30 cellular contexts compared by ENCODE assay signal in the genomic region with DNA sequence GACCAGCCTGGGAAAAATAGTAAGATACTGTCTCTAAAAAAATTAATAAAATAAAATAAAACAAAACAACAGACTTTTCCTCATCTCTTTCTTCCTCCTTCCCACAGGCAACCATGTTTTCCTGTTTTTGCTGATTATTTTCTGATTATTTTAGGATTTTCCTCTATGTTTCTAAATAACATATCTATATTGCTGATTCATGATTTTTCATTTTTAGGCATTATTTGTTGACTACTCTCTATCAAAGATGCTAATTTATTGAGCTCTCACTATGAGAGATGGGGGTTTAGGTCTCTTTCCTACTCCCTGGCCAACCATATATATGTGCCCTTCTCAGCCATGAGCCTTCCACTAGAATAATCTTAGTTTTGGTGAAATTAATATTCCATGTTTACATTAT. TPM values are rescaled to one million over a fixed set of nuclear protein-coding genes. Genes with fewer than 3 reads are reported as not detected.
DNase-seq lines count a peak whose midpoint lies in the region; ATAC-seq, FAIRE-seq and TF ChIP-seq lines count a peak whose summit lies in the region.
"Had no signal": no experiment of that assay in that cellular context is flagged by ENCODE, and none has a peak within 500 bp of the region (broad histone marks: within the 10 kb centered on the region; RNA-seq: fewer than 3 reads in every experiment).

No MANE protein-coding gene starts in this region.

- CTCF ChIA-PET in HepG2 (lab: Yijun Ruan, JAX; ENCODE audit: low intra/inter-chr PET ratio, low total read pairs): no interaction called here
- CTCF ChIA-PET in K562 (lab: Yijun Ruan, JAX; ENCODE audit: low intra/inter-chr PET ratio): no interaction called here

- no peak for TF ChIP-seq CTCF in HepG2 (CRISPR knock-in tag; IDR thresholded peaks at IDR 0.05)
- TF ChIP-seq CTCF in right lobe of liver (IDR thresholded peaks at IDR 0.05): no peak
- no peak for TF ChIP-seq CTCF in K562 (IDR thresholded peaks at IDR 0.05 in 2 of 3, conservative IDR thresholded peaks at IDR 0.05 in 1 of 3; ENCODE audit: insufficient read depth in 2 of 3, low read depth in 1 of 3, low read length in 3 of 3)

- no peak for FAIRE-seq in HepG2 (lab: Jason Lieb, UNC)
- FAIRE-seq in K562 (lab: Jason Lieb, UNC): no peak
- FAIRE-seq: GM12878, GM12892, GM18507 had no signal

- H3K27ac ChIP-seq in HepG2 (ENCODE audit: extremely low read length, insufficient read depth, low read length): no peak overlapping the region
- H3K27ac ChIP-seq in right lobe of liver: no peak overlapping the region
- H3K27ac ChIP-seq in K562 (ENCODE audit: extremely low read depth, low read depth, low read length): no peak overlapping the region
- H3K27ac ChIP-seq: 22Rv1, BLaER1 had no signal

- H3K27ac Mint-ChIP-seq in activated T-cell treated with anti-CD3 and anti-CD28 coated beads, Interleukin-2, amount 50 U/mL, for 72 hours: no peak overlapping the region
- H3K27ac Mint-ChIP-seq: CD14-positive monocyte; CD4-positive, alpha-beta memory T cell; CD8-positive, alpha-beta memory T cell had no signal

- H2AFZ ChIP-seq in HepG2 (ENCODE audit: low read length) (no peak overlapping the region), K562 (ENCODE audit: low read depth, low read length) (no peak overlapping the region)

- no peak overlapping the region for H3K9ac ChIP-seq in HepG2 (ENCODE audit: insufficient read depth, low read depth, low read length)
- H3K9ac ChIP-seq in K562 (ENCODE audit: insufficient read depth in 1 of 2, low read depth in 2 of 2, low read length in 2 of 2): no peak overlapping the region
- H3K9ac ChIP-seq: BLaER1 had no signal

- no peak overlapping the region for H3K4me3 Mint-ChIP-seq in activated T-cell treated with anti-CD3 and anti-CD28 coated beads, Interleukin-2, amount 50 U/mL, for 72 hours
- H3K4me3 Mint-ChIP-seq: CD14-positive monocyte; CD4-positive, alpha-beta memory T cell; CD4-positive, CD25-positive, alpha-beta regulatory T cell; CD8-positive, alpha-beta memory T cell had no signal

- no peaks in the 10 kb centered on the region for H3K4me1 Mint-ChIP-seq in activated T-cell treated with anti-CD3 and anti-CD28 coated beads, Interleukin-2, amount 50 U/mL, for 72 hours (ENCODE audit: low read depth)
- H3K4me1 Mint-ChIP-seq: CD14-positive monocyte; CD4-positive, alpha-beta memory T cell; CD4-positive, CD25-positive, alpha-beta regulatory T cell; CD8-positive, alpha-beta memory T cell had no signal

- H3K27me3 Mint-ChIP-seq in activated T-cell treated with anti-CD3 and anti-CD28 coated beads, Interleukin-2, amount 50 U/mL, for 72 hours (ENCODE audit: low read depth): no peaks in the 10 kb centered on the region

- no peaks in the 10 kb centered on the region for H3K36me3 ChIP-seq in HepG2 (replicated peaks in 1 of 2; ENCODE audit: control insufficient read depth in 1 of 2, insufficient read depth in 2 of 2, low read length in 2 of 2)
- no peaks in the 10 kb centered on the region for H3K36me3 ChIP-seq in right lobe of liver
- no peaks in the 10 kb centered on the region for H3K36me3 ChIP-seq in K562 (ENCODE audit: control insufficient read depth, insufficient read depth, low read length)
- H3K36me3 ChIP-seq: BE2C, BLaER1 had no signal

- ATAC-seq in HepG2: no peak
- ATAC-seq in right lobe of liver: no peak
- ATAC-seq in K562: no peak
- no peak for ATAC-seq in activated T-cell treated with anti-CD3 and anti-CD28 coated beads, Interleukin-2, amount 50 U/mL, for 72 hours (replicated peaks in 1 of 2)
- ATAC-seq: GM12878 had no signal

- in situ Hi-C loops in HepG2 (cut with HindIII; ENCODE audit: extremely low pct_ligation_motif_present, low pct_unique_long_range_greater_than_20kb) (no loop called here), K562 (cut with MboI) (no loop called here)

- POLR2A ChIA-PET in HepG2 (lab: Yijun Ruan, JAX) (no interaction called here), K562 (lab: Yijun Ruan, JAX) (no interaction called here)

- H4K20me1 ChIP-seq in HepG2 (ENCODE audit: insufficient read depth, low read length) (no peaks in the 10 kb centered on the region), K562 (replicated peaks; ENCODE audit: control insufficient read depth, insufficient read depth, low read length) (no peaks in the 10 kb centered on the region)
- H4K20me1 ChIP-seq: BLaER1 had no signal

- TF ChIP-seq EP300 in HepG2 (IDR thresholded peaks at IDR 0.05; ENCODE audit: low read depth in 2 of 2, low read length in 2 of 2) (no peak), HepG2 (CRISPR knock-in tag; IDR thresholded peaks at IDR 0.05; ENCODE audit: borderline replicate concordance) (no peak), K562 (IDR thresholded peaks at IDR 0.05; ENCODE audit: low read length) (no peak)

- TF ChIP-seq POLR2A in HepG2 (IDR thresholded peaks at IDR 0.05; ENCODE audit: insufficient read depth in 1 of 2, low read depth in 2 of 2, low read length in 2 of 2) (no peak), right lobe of liver (IDR thresholded peaks at IDR 0.05) (no peak), K562 (conservative IDR thresholded peaks at IDR 0.05) (no peak)

- peaks cover 0 to 1% of the 10 kb centered on the region in 2 donors for H3K36me3 Mint-ChIP-seq in activated T-cell treated with anti-CD3 and anti-CD28 coated beads, Interleukin-2, amount 50 U/mL, for 72 hours (ENCODE audit: insufficient read depth in 2 of 2)
- H3K36me3 Mint-ChIP-seq: CD14-positive monocyte; CD4-positive, alpha-beta memory T cell; CD4-positive, CD25-positive, alpha-beta regulatory T cell; CD8-positive, alpha-beta memory T cell had no signal

- intact Hi-C loops in HepG2 (cut with micrococcal nuclease; ENCODE audit: unreplicated experiment) (no loop called here), right lobe of liver (cut with DNase I) (no loop called here), K562 (cut with micrococcal nuclease) (no loop called here)

- H3K79me2 ChIP-seq in HepG2 (ENCODE audit: insufficient read depth, low read length) (no peaks in the 10 kb centered on the region), K562 (ENCODE audit: control insufficient read depth, insufficient read depth, low read length) (no peaks in the 10 kb centered on the region)

- DNase-seq in HepG2 (ENCODE audit: low spot score) (no peak), right lobe of liver (no peak), K562 (ENCODE audit: extremely low read depth in 1 of 4, low spot score in 3 of 4) (no peak), cerebellar cortex (ENCODE audit: low spot score) (no peak)
- DNase-seq in activated T-cell treated with anti-CD3 and anti-CD28 coated beads, Interleukin-2, amount 50 U/mL, for 72 hours: no peak
- DNase-seq: ACHN; BE2C; C1 segment of cervical spinal cord; CD4-positive, alpha-beta memory T cell; CD4-positive, CD25-positive, alpha-beta regulatory T cell; CD8-positive, alpha-beta memory T cell; COR-L47; DMS 273 treated with DMSO at 0.1 percent for 48 hours; DMS153; DMS53; DMS79; DND-41; EL; GDM1 had no signal

- H3K4me3 ChIP-seq in HepG2 (replicated peaks in 1 of 3; ENCODE audit: insufficient read depth in 1 of 3, low read depth in 2 of 3, low read length in 3 of 3) (no peak overlapping the region), right lobe of liver (no peak overlapping the region), K562 (no peak overlapping the region)
- H3K4me3 ChIP-seq: BLaER1, GM12878 had no signal

- no peak overlapping the region for H3K4me2 ChIP-seq in HepG2 (ENCODE audit: low read depth, low read length)
- no peak overlapping the region for H3K4me2 ChIP-seq in K562 (ENCODE audit: insufficient read depth, low read length)
- H3K4me2 ChIP-seq: BLaER1 had no signal

- no peak for TF ChIP-seq RAD21 in HepG2 (CRISPR knock-in tag; IDR thresholded peaks at IDR 0.05)
- TF ChIP-seq RAD21 in K562 (CRISPR knock-in tag; conservative IDR thresholded peaks at IDR 0.05 in 1 of 2, IDR thresholded peaks at IDR 0.05 in 1 of 2): no peak

- no TSS peak for BruUV-seq in HepG2 (replicated peaks; lab: Mats Ljungman, UMichigan)
- no TSS peak for BruUV-seq in K562 (replicated peaks; lab: Mats Ljungman, UMichigan)

- H3K27me3 ChIP-seq in HepG2 (ENCODE audit: control insufficient read depth in 1 of 2, insufficient read depth in 2 of 2, low read length in 2 of 2) (no peaks in the 10 kb centered on the region; a peak in 1 of 5 replicates), right lobe of liver (no peaks in the 10 kb centered on the region), K562 (ENCODE audit: control insufficient read depth in 2 of 2, insufficient read depth in 2 of 2, low read length in 2 of 2) (no peaks in the 10 kb centered on the region)
- H3K27me3 ChIP-seq: BE2C, BLaER1 had no signal

- no peaks in the 10 kb centered on the region for H3K9me3 ChIP-seq in HepG2 (ENCODE audit: low read length)
- H3K9me3 ChIP-seq in right lobe of liver: no peaks in the 10 kb centered on the region
- H3K9me3 ChIP-seq in K562 (replicated peaks; ENCODE audit: control insufficient read depth, insufficient read depth, low read depth, low read length): no peaks in the 10 kb centered on the region
- H3K9me3 ChIP-seq: BE2C, BLaER1 had no signal

- H3K4me1 ChIP-seq in HepG2 (ENCODE audit: insufficient read depth, low read length) (no peaks in the 10 kb centered on the region), right lobe of liver (no peaks in the 10 kb centered on the region), K562 (replicated peaks in 1 of 2; ENCODE audit: control insufficient read depth in 2 of 2, insufficient read depth in 2 of 2, low read length in 2 of 2) (no peaks in the 10 kb centered on the region)
- H3K4me1 ChIP-seq: BE2C, BLaER1 had no signal

- no peaks in the 10 kb centered on the region for H3K9me1 ChIP-seq in K562 (ENCODE audit: control insufficient read depth, insufficient read depth, low read length)

- H3K9me3 Mint-ChIP-seq in activated T-cell treated with anti-CD3 and anti-CD28 coated beads, Interleukin-2, amount 50 U/mL, for 72 hours: peaks cover 0 to 4% of the 10 kb centered on the region in 2 donors
- H3K9me3 Mint-ChIP-seq: CD4-positive, CD25-positive, alpha-beta regulatory T cell had no signal

RNA-seq across cellular contexts. Expression of a gene that starts 45.4 kb away (rescaled TPM):
- total RNA-seq in HepG2 (2016; rRNA removed; fragmentation: Illumina TruSeq; extraction: Trizol) (not detected in 2 replicates), right lobe of liver (not detected), K562 (2014; rRNA removed) (not detected in 2 replicates), K562 (2014; rRNA removed; fragmentation: Illumina TruSeq; extraction: Trizol) (not detected in 2 replicates), K562 (2015; rRNA removed; fragmentation: Illumina TruSeq; extraction: Trizol) (not detected in 2 replicates), K562 (2021) (not detected in 2 replicates)
- total RNA-seq in HepG2 (2016; cell fraction: cytosol; rRNA removed; fragmentation: Illumina TruSeq; extraction: Trizol; ENCODE audit: low read depth): not detected in 2 replicates
- total RNA-seq in HepG2 (2016; cell fraction: insoluble cytoplasmic fraction; rRNA removed; fragmentation: Illumina TruSeq; extraction: Trizol): not detected in 2 replicates
- total RNA-seq in HepG2 (2016; cell fraction: membrane; rRNA removed; fragmentation: Illumina TruSeq; extraction: Trizol): not detected in 2 replicates
- total RNA-seq in HepG2 (2016; cell fraction: nucleus; rRNA removed; fragmentation: Illumina TruSeq; extraction: Trizol): not detected in 2 replicates
- polyA plus RNA-seq in HepG2 (2011; rRNA removed) (not detected in 2 replicates), K562 (2011; rRNA removed) (not detected in 2 replicates), K562 (2014; fragmentation: Illumina TruSeq; extraction: Trizol) (not detected in 2 replicates), K562 (2014; fragmentation: Nextera tagmentation; extraction: Ambion mirVana) (not detected), K562 (2014; rRNA removed) (0.08 TPM in 1 of 2 replicates, not detected in the other)
- polyA plus RNA-seq in HepG2 (2011; cell fraction: cytosol; rRNA removed): not detected in 2 replicates
- polyA plus RNA-seq in HepG2 (2011; cell fraction: nucleus; rRNA removed): not detected in 2 replicates
- not detected in 2 replicates for polyA plus RNA-seq in HepG2 (2012)
- not detected in 2 replicates for polyA plus RNA-seq in HepG2 (2016; cell fraction: cytosol; fragmentation: Illumina TruSeq; extraction: Trizol; ENCODE audit: low read depth)
- polyA plus RNA-seq in HepG2 (2016; cell fraction: insoluble cytoplasmic fraction; fragmentation: Illumina TruSeq; extraction: Trizol; ENCODE audit: low read depth): not detected in 2 replicates
- not detected in 2 replicates for polyA plus RNA-seq in HepG2 (2016; cell fraction: membrane; fragmentation: Illumina TruSeq; extraction: Trizol; ENCODE audit: low read depth)
- not detected in 2 replicates for polyA plus RNA-seq in HepG2 (2016; cell fraction: nucleus; fragmentation: Illumina TruSeq; extraction: Trizol; ENCODE audit: insufficient read depth, low read depth)
- not detected in 2 replicates for polyA minus RNA-seq in HepG2 (2011; rRNA and poly(A)+ RNA removed; ENCODE audit: low replicate concordance)
- polyA minus RNA-seq in HepG2 (2011; cell fraction: cytosol; rRNA and poly(A)+ RNA removed): not detected in 2 replicates
- polyA minus RNA-seq in HepG2 (2011; cell fraction: nucleus; rRNA and poly(A)+ RNA removed): not detected in 2 replicates
- total RNA-seq in K562 (2011; cell fraction: chromatin; rRNA removed; ENCODE audit: low replicate concordance): not detected in 2 replicates
- total RNA-seq in K562 (2011; cell fraction: nucleolus; rRNA removed): not detected in 2 replicates
- total RNA-seq in K562 (2011; cell fraction: nucleoplasm; rRNA removed): not detected in 2 replicates
- polyA plus RNA-seq in K562 (2011; cell fraction: cytosol; rRNA removed): not detected in 2 replicates
- polyA plus RNA-seq in K562 (2011; cell fraction: nucleus; rRNA removed): not detected in 2 replicates
- not detected in 2 replicates for polyA plus RNA-seq in K562 (2012)
- polyA minus RNA-seq in K562 (2011; rRNA and poly(A)+ RNA removed): not detected in 2 replicates
- not detected in 2 replicates for polyA minus RNA-seq in K562 (2011; cell fraction: cytosol; rRNA and poly(A)+ RNA removed)
- not detected in 2 replicates for polyA minus RNA-seq in K562 (2011; cell fraction: nucleus; rRNA and poly(A)+ RNA removed)
- total RNA-seq in activated T-cell treated with anti-CD3 and anti-CD28 coated beads, Interleukin-2, amount 50 U/mL, for 72 hours: not detected
- total RNA-seq: A172; A673; CD4-positive, alpha-beta memory T cell; CD4-positive, CD25-positive, alpha-beta regulatory T cell; CD8-positive, alpha-beta memory T cell; Daoy; G401 had no signal
- polyA plus RNA-seq: AG04450; CD14-positive monocyte; CD4-positive, alpha-beta memory T cell; CD4-positive, CD25-positive, alpha-beta regulatory T cell; CD8-positive, alpha-beta memory T cell; GM12878 had no signal
